ENCODE assay signal across 25 cellular contexts in genomic region chr12:12790956-12791355, GRCh38.
"Had no signal": no experiment of that assay in that cellular context is flagged by ENCODE, and none has a peak within 500 bp of the region (broad histone marks: within the 10 kb centered on the region; RNA-seq: fewer than 3 reads in every experiment).

No MANE protein-coding gene starts in this region.

- H3K27me3 Mint-ChIP-seq: activated CD4-positive, alpha-beta memory T cell treated with anti-CD3 and anti-CD28 coated beads for 36 hours; activated CD4-positive, alpha-beta T cell treated with anti-CD3 and anti-CD28 coated beads, Interleukin-2, amount 10 ng/mL, durations not matched to agents 7 days and 5 days; activated naive CD8-positive, alpha-beta T cell treated with anti-CD3 and anti-CD28 coated beads for 36 hours; activated T-helper 17 cell treated with anti-CD3 and anti-CD28 coated beads, Interleukin-2, amount 50 U/mL, for 72 hours had no signal

- H3K27ac ChIP-seq: SJCRH30 had no signal

- H3K9me3 Mint-ChIP-seq: activated CD4-positive, alpha-beta memory T cell treated with anti-CD3 and anti-CD28 coated beads for 36 hours; activated CD4-positive, alpha-beta T cell treated with anti-CD3 and anti-CD28 coated beads, Interleukin-2, amount 10 ng/mL, durations not matched to agents 7 days and 5 days; activated naive CD4-positive, alpha-beta T cell treated with anti-CD3 and anti-CD28 coated beads for 36 hours; activated naive CD8-positive, alpha-beta T cell treated with anti-CD3 and anti-CD28 coated beads for 36 hours; activated T-cell treated with anti-CD3 and anti-CD28 coated beads, Interleukin-2, amount 50 U/mL, for 4 hours; activated T-helper 17 cell treated with anti-CD3 and anti-CD28 coated beads, Interleukin-2, amount 50 U/mL, for 72 hours had no signal

- H3K4me3 Mint-ChIP-seq: activated CD4-positive, alpha-beta memory T cell treated with anti-CD3 and anti-CD28 coated beads for 36 hours; activated CD4-positive, alpha-beta T cell treated with anti-CD3 and anti-CD28 coated beads, Interleukin-2, amount 10 ng/mL, durations not matched to agents 7 days and 5 days; activated naive CD4-positive, alpha-beta T cell treated with anti-CD3 and anti-CD28 coated beads for 36 hours; activated naive CD8-positive, alpha-beta T cell treated with anti-CD3 and anti-CD28 coated beads for 36 hours; activated T-cell treated with anti-CD3 and anti-CD28 coated beads, Interleukin-2, amount 50 U/mL, for 4 hours; activated T-helper 17 cell treated with anti-CD3 and anti-CD28 coated beads, Interleukin-2, amount 50 U/mL, for 72 hours had no signal

- H3K9me3 ChIP-seq: SJCRH30, SK-N-SH had no signal

- H3K36me3 Mint-ChIP-seq: activated CD4-positive, alpha-beta memory T cell treated with anti-CD3 and anti-CD28 coated beads for 36 hours had no signal

- H3K9ac ChIP-seq: SK-N-SH had no signal

- H3K27me3 ChIP-seq: SJCRH30 had no signal

- H3K27ac Mint-ChIP-seq: activated CD4-positive, alpha-beta memory T cell treated with anti-CD3 and anti-CD28 coated beads for 36 hours; activated CD4-positive, alpha-beta T cell treated with anti-CD3 and anti-CD28 coated beads, Interleukin-2, amount 10 ng/mL, durations not matched to agents 7 days and 5 days; activated naive CD4-positive, alpha-beta T cell treated with anti-CD3 and anti-CD28 coated beads for 36 hours; activated naive CD8-positive, alpha-beta T cell treated with anti-CD3 and anti-CD28 coated beads for 36 hours; activated T-helper 17 cell treated with anti-CD3 and anti-CD28 coated beads, Interleukin-2, amount 50 U/mL, for 72 hours had no signal

- H3K36me3 ChIP-seq: SJCRH30 had no signal

- ATAC-seq: activated T-cell treated with anti-CD3 and anti-CD28 coated beads, Interleukin-2, amount 50 U/mL, for 4 hours; activated T-helper 17 cell treated with anti-CD3 and anti-CD28 coated beads, Interleukin-2, amount 50 U/mL, for 72 hours; PC-3; Right ventricle myocardium inferior had no signal

- DNase-seq: activated CD4-positive, alpha-beta memory T cell treated with anti-CD3 and anti-CD28 coated beads for 36 hours; activated CD4-positive, alpha-beta T cell treated with anti-CD3 and anti-CD28 coated beads, Interleukin-2, amount 10 ng/mL, durations not matched to agents 7 days and 5 days; activated CD4-positive, CD25-positive, alpha-beta regulatory T cell; activated CD8-positive, alpha-beta memory T cell treated with anti-CD3 and anti-CD28 coated beads for 24 hours; activated gamma-delta T cell; activated naive CD4-positive, alpha-beta T cell treated with anti-CD3 and anti-CD28 coated beads for 36 hours; activated naive CD8-positive, alpha-beta T cell treated with anti-CD3 and anti-CD28 coated beads for 36 hours; activated T-cell treated with anti-CD3 and anti-CD28 coated beads, Interleukin-2, amount 50 U/mL, for 4 hours; anterior cingulate cortex; central memory CD4-positive, alpha-beta T cell; IMR-90; Kasumi-1; KBM-7; NCI-H1048; NCI-H2029 treated with DMSO at 0.1 percent for 48 hours; NCI-H510A treated with DMSO at 0.1 percent for 48 hours; NCI-H69; NK-92 treated with Interleukin-12 subunit alpha and Interleukin-12 subunit beta, amount 100 ng/mL, for 24 hours; PC-3; RPMI8226; SJCRH30; SK-N-SH; T-helper 1 cell had no signal
